Comparison of ENCODE assay signal across 9 cellular contexts in the genomic region with DNA sequence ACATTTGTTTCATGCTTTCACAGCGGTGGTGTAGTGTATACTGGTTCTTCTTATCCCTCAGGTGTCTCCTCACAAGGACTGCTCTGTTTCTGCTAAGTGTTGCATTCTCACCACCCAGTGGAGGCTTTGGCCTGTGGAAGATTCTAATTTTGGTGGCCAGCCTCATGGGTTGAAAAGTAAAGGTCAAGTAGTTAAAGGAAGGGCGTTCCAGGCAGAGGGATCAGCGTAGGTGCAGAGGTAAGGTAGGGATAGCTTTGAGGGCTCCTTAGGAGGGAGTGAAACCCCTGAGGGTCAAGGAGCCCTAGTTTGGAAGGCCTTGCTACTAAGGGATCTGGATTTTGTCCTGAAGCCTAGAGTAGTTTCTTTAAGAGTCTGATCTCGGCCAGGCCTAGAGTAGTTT. TPM values are rescaled to one million over a fixed set of nuclear protein-coding genes. Genes with fewer than 3 reads are reported as not detected.
DNase-seq lines count a peak whose midpoint lies in the region; ATAC-seq and TF ChIP-seq lines count a peak whose summit lies in the region.
"Had no signal": no experiment of that assay in that cellular context is flagged by ENCODE, and none has a peak within 500 bp of the region (broad histone marks: within the 10 kb centered on the region; RNA-seq: fewer than 3 reads in every experiment).

No MANE protein-coding gene starts in this region.

- H3K27ac ChIP-seq in body of pancreas (peak overlapping the region in 3 of 4 donors; percentile 48 to 95 (median 94)), mesenchymal stem cell (ENCODE audit: low read length, poor library complexity, severe bottlenecking) (no peak overlapping the region), upper lobe of left lung (peak overlapping the region; percentile 70 to 98 (median 94))

- H4K91ac ChIP-seq in mesenchymal stem cell (ENCODE audit: low read length), result no peak overlapping the region

- H3K4me1 ChIP-seq in body of pancreas, result peaks cover 77% of the 10 kb centered on the region
- peaks cover 18% of the 10 kb centered on the region for H3K4me1 ChIP-seq in mesenchymal stem cell (ENCODE audit: control insufficient read depth, insufficient read depth, low read depth, low read length)
- peaks cover 46 to 74% (median 56%) of the 10 kb centered on the region in 4 donors for H3K4me1 ChIP-seq in upper lobe of left lung

- peak overlapping the region; percentile 98 for H3K4me3 Mint-ChIP-seq in activated naive CD4-positive, alpha-beta T cell treated with anti-CD3 and anti-CD28 coated beads, Interleukin-2, amount 10 ng/mL, durations not matched to agents 7 days and 5 days

- H3K4ac ChIP-seq in mesenchymal stem cell (ENCODE audit: low read depth in 1 of 2, low read length in 2 of 2), result no peak overlapping the region

- 61 to 83% methylated on average over 4 of the region's 4 CpGs for WGBS in body of pancreas, 2 donors
- 60% methylated on average over 4 of the region's 4 CpGs for WGBS in mesenchymal stem cell
- WGBS in upper lobe of left lung, 2 donors, result 65 to 87% methylated on average over 4 of the region's 4 CpGs

- H2BK15ac ChIP-seq in mesenchymal stem cell (ENCODE audit: low read depth, poor library complexity, severe bottlenecking), result no peak overlapping the region

- peak overlapping the region; percentile 55 for H3K4me2 ChIP-seq in mesenchymal stem cell (ENCODE audit: low read length, poor library complexity, severe bottlenecking)

- TF ChIP-seq POLR2A in body of pancreas (IDR thresholded peaks at IDR 0.05) (no peak), upper lobe of left lung (IDR thresholded peaks at IDR 0.05) (no peak)

- H2BK5ac ChIP-seq in mesenchymal stem cell (ENCODE audit: low read depth, low read length, poor library complexity, severe bottlenecking), result no peak overlapping the region

- no peak overlapping the region for H4K8ac ChIP-seq in mesenchymal stem cell (ENCODE audit: low read length)

- H3K36me3 ChIP-seq in body of pancreas (replicated peaks in 1 of 2; ENCODE audit: insufficient read depth in 1 of 2, low read depth in 2 of 2) (no peaks in the 10 kb centered on the region), mesenchymal stem cell (ENCODE audit: control insufficient read depth in 1 of 2, insufficient read depth in 2 of 2, low read depth in 1 of 2, low read length in 2 of 2) (peaks cover 4 to 24% of the 10 kb centered on the region in 2 experiments), upper lobe of left lung (peaks cover 0 to 10% (median 2%) of the 10 kb centered on the region in 4 donors)

- H3K4me3 ChIP-seq in body of pancreas (no peak overlapping the region), mesenchymal stem cell (ENCODE audit: insufficient read depth in 1 of 2, low read depth in 1 of 2, low read length in 2 of 2) (peak overlapping the region in 1 of 2 experiments; percentile 98), upper lobe of left lung (peak overlapping the region in 3 of 4 donors; percentile 75 to 86 (median 84))

- peak overlapping the region; percentile 95 for H3K27ac Mint-ChIP-seq in activated naive CD4-positive, alpha-beta T cell treated with anti-CD3 and anti-CD28 coated beads, Interleukin-2, amount 10 ng/mL, durations not matched to agents 7 days and 5 days

- no peaks in the 10 kb centered on the region for H3K79me1 ChIP-seq in mesenchymal stem cell (replicated peaks; ENCODE audit: low read length, poor library complexity, severe bottlenecking)

- H3K27me3 ChIP-seq in body of pancreas (no peaks in the 10 kb centered on the region), mesenchymal stem cell (ENCODE audit: control insufficient read depth in 1 of 2, insufficient read depth in 1 of 2, low read length in 2 of 2) (no peaks in the 10 kb centered on the region), upper lobe of left lung (no peaks in the 10 kb centered on the region)

- H3K18ac ChIP-seq in mesenchymal stem cell (ENCODE audit: low read depth in 1 of 2, low read length in 2 of 2), result no peak overlapping the region

- no peak overlapping the region for H3K23ac ChIP-seq in mesenchymal stem cell (ENCODE audit: low read length in 2 of 2)

- no peak overlapping the region for H2AFZ ChIP-seq in mesenchymal stem cell (ENCODE audit: low read depth, low read length)

- no peak overlapping the region for H2BK12ac ChIP-seq in mesenchymal stem cell (ENCODE audit: low read length in 2 of 2)

- no peak overlapping the region for H3K14ac ChIP-seq in mesenchymal stem cell (ENCODE audit: low read length in 2 of 2)

- no peak for TF ChIP-seq EP300 in upper lobe of left lung (IDR thresholded peaks at IDR 0.05)

- no peak for TF ChIP-seq CTCF in body of pancreas (IDR thresholded peaks at IDR 0.05)
- TF ChIP-seq CTCF in upper lobe of left lung (IDR thresholded peaks at IDR 0.05), result no peak

- ATAC-seq in body of pancreas (no peak), upper lobe of left lung (ENCODE audit: low FRiP score in 2 of 2) (no peak), GM18502 (IDR thresholded peaks at IDR 0.05; ENCODE audit: poor library complexity, unreplicated experiment) (no peak)

- intact Hi-C loops in body of pancreas (cut with DNase I), result no loop called here

- H3K9me3 Mint-ChIP-seq in activated naive CD4-positive, alpha-beta T cell treated with anti-CD3 and anti-CD28 coated beads, Interleukin-2, amount 10 ng/mL, durations not matched to agents 7 days and 5 days, result no peaks in the 10 kb centered on the region

- DNase-seq in activated naive CD4-positive, alpha-beta T cell treated with anti-CD3 and anti-CD28 coated beads, Interleukin-2, amount 10 ng/mL, durations not matched to agents 7 days and 5 days, result no peak
- no peak for DNase-seq in activated naive CD4-positive, alpha-beta T cell treated with anti-CD3 and anti-CD28 coated beads, Interleukin-2, amount 50 U/mL, for 16 hours
- no peak for DNase-seq in body of pancreas
- no peak for DNase-seq in mesenchymal stem cell
- DNase-seq in upper lobe of left lung, result no peak
- DNase-seq in NCI-H146 treated with DMSO at 0.1 percent for 48 hours (lab: John Stamatoyannopoulos, UW; ENCODE audit: unreplicated experiment), result no peak
- DNase-seq in activated CD4-positive, CD25-positive, alpha-beta regulatory T cell treated with anti-CD3 and anti-CD28 coated beads, Interleukin-2, amount 50 U/mL, for 72 hours, result no peak
- DNase-seq: DMS79 had no signal

- no peak overlapping the region for H2AK5ac ChIP-seq in mesenchymal stem cell (ENCODE audit: low read length, severe bottlenecking)

- no peaks in the 10 kb centered on the region for H3K27me3 Mint-ChIP-seq in activated naive CD4-positive, alpha-beta T cell treated with anti-CD3 and anti-CD28 coated beads, Interleukin-2, amount 10 ng/mL, durations not matched to agents 7 days and 5 days

- H3K36me3 Mint-ChIP-seq in activated naive CD4-positive, alpha-beta T cell treated with anti-CD3 and anti-CD28 coated beads, Interleukin-2, amount 10 ng/mL, durations not matched to agents 7 days and 5 days, result peaks cover 24% of the 10 kb centered on the region

- peaks cover 67% of the 10 kb centered on the region for H3K4me1 Mint-ChIP-seq in activated naive CD4-positive, alpha-beta T cell treated with anti-CD3 and anti-CD28 coated beads, Interleukin-2, amount 10 ng/mL, durations not matched to agents 7 days and 5 days

- H3K9me3 ChIP-seq in body of pancreas, result no peaks in the 10 kb centered on the region
- H3K9me3 ChIP-seq in mesenchymal stem cell (ENCODE audit: control insufficient read depth, low read length), result no peaks in the 10 kb centered on the region
- no peaks in the 10 kb centered on the region for H3K9me3 ChIP-seq in upper lobe of left lung

- CTCF ChIA-PET in activated naive CD4-positive, alpha-beta T cell treated with anti-CD3 and anti-CD28 coated beads, Interleukin-2, amount 10 ng/mL, durations not matched to agents 7 days and 5 days (lab: Charles Lee), result no interaction called here

- peak overlapping the region; percentile 96 for H3K9ac ChIP-seq in mesenchymal stem cell (ENCODE audit: low read length)

- no peak overlapping the region for H2BK120ac ChIP-seq in mesenchymal stem cell (ENCODE audit: low read depth, low read length)

RNA-seq across cellular contexts. Expression of a gene that starts 4.6 kb away (rescaled TPM):
- total RNA-seq in body of pancreas, result 1,000 to 10,000 TPM; 1,136 to 1,977 TPM
- polyA plus RNA-seq in mesenchymal stem cell (2013, experiment 1 of 2), result 2,784 TPM
- polyA plus RNA-seq in mesenchymal stem cell (2013, experiment 2 of 2), result 2,751 TPM
- total RNA-seq in upper lobe of left lung, result 1,000 to 10,000 TPM in 5 of 6 donors, 100 to 1,000 TPM in 1; 801 to 1,863 (median 1,196) TPM

RNA-seq across cellular contexts. Expression of a gene that starts 12.7 kb away (rescaled TPM):
- total RNA-seq in body of pancreas (10 to 100 TPM; 16.9 to 26.0 TPM), upper lobe of left lung (10 to 100 TPM; 12.3 to 47.1 (median 15.6) TPM)
- 4.2 TPM for polyA plus RNA-seq in mesenchymal stem cell (2013, experiment 1 of 2)
- polyA plus RNA-seq in mesenchymal stem cell (2013, experiment 2 of 2), result 4.0 TPM

RNA-seq across cellular contexts. Expression of a gene that starts 25.2 kb away (rescaled TPM):
- 10 to 100 TPM; 12.5 to 15.2 TPM for total RNA-seq in body of pancreas
- polyA plus RNA-seq in mesenchymal stem cell (2013, experiment 1 of 2), result 19.1 TPM
- 19.0 TPM for polyA plus RNA-seq in mesenchymal stem cell (2013, experiment 2 of 2)
- total RNA-seq in upper lobe of left lung, result 10 to 100 TPM; 14.4 to 75.4 (median 34.1) TPM

RNA-seq across cellular contexts. Expression of a gene that starts 43.3 kb away (rescaled TPM):
- 10 to 100 TPM; 11.5 to 17.9 TPM for total RNA-seq in body of pancreas
- 1.8 TPM for polyA plus RNA-seq in mesenchymal stem cell (2013, experiment 1 of 2)
- polyA plus RNA-seq in mesenchymal stem cell (2013, experiment 2 of 2), result 1.4 TPM
- total RNA-seq in upper lobe of left lung, result 1 to 10 TPM in 5 of 6 donors, under 1 TPM in 1; 0.83 to 6.7 (median 2.9) TPM

Comparison
In these comparisons a context has a peak if more than half of its experiments do, and no peak if none do; other contexts are left out.
1. H3K4me3 ChIP-seq: peak in upper lobe of left lung (3 of 4); none in body of pancreas (0 of 2).